Comparison of ENCODE assay signal across 15 cellular contexts in the genomic region with DNA sequence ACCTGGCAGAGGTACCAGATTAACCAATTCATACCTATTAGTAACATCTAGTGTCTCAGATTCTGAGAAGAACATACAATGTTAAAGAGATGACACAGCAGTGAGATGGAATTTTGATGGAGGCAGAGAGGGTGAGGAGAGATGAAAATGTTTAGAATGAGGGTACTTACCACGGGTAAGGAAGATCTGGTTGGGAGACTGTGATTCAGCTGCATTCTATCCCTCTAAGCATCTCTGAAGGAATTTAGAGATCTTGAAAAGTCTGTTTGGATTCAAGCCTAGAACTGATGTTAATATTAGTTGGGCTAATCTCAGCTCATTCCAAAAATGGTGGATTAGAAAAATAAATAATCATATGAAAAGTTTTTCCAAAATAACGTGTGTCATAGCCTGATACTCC.
"Had no signal": no experiment of that assay in that cellular context is flagged by ENCODE, and none has a peak within 500 bp of the region (broad histone marks: within the 10 kb centered on the region; RNA-seq: fewer than 3 reads in every experiment).

No MANE protein-coding gene starts in this region.

- H3K36me3 Mint-ChIP-seq: activated CD4-positive, alpha-beta memory T cell treated with anti-CD3 and anti-CD28 coated beads for 36 hours; activated naive CD8-positive, alpha-beta T cell had no signal

- DNase-seq: activated CD4-positive, alpha-beta memory T cell treated with anti-CD3 and anti-CD28 coated beads for 36 hours; activated CD4-positive, alpha-beta T cell treated with anti-CD3 and anti-CD28 coated beads for 1 hour; activated gamma-delta T cell; activated T-cell treated with anti-CD3 and anti-CD28 coated beads, Interleukin-2, amount 50 U/mL, for 4 hours; anterior cingulate cortex; hypothalamus; left colon; midbrain; stimulated activated CD4-positive, alpha-beta T cell treated with anti-CD3 and anti-CD28 coated beads, Interleukin-4, amount 100 ng/mL, for 4 hours; stimulated activated naive CD8-positive, alpha-beta T cell treated with anti-CD3 and anti-CD28 coated beads, Interleukin-15, amount 100 ng/mL, for 72 hours; testis had no signal

- H3K9me3 Mint-ChIP-seq: activated CD4-positive, alpha-beta memory T cell treated with anti-CD3 and anti-CD28 coated beads for 36 hours; activated T-cell treated with anti-CD3 and anti-CD28 coated beads, Interleukin-2, amount 50 U/mL, for 4 hours; stimulated activated naive CD8-positive, alpha-beta T cell treated with anti-CD3 and anti-CD28 coated beads, Interleukin-15, amount 100 ng/mL, for 72 hours had no signal

- FAIRE-seq: colon had no signal

- H3K4me1 ChIP-seq: testis had no signal

- ATAC-seq: activated T-cell treated with anti-CD3 and anti-CD28 coated beads, Interleukin-2, amount 50 U/mL, for 4 hours; left colon; stimulated activated naive CD8-positive, alpha-beta T cell treated with anti-CD3 and anti-CD28 coated beads, Interleukin-15, amount 100 ng/mL, for 72 hours had no signal

- H3K27ac ChIP-seq: skin epidermis, testis had no signal

- H3K4me1 Mint-ChIP-seq: stimulated activated naive CD8-positive, alpha-beta T cell treated with anti-CD3 and anti-CD28 coated beads, Interleukin-15, amount 100 ng/mL, for 72 hours had no signal

- H3K4me3 ChIP-seq: lung, skin epidermis, testis had no signal

- H3K9me3 ChIP-seq: testis had no signal

- H3K27ac Mint-ChIP-seq: activated CD4-positive, alpha-beta memory T cell treated with anti-CD3 and anti-CD28 coated beads for 36 hours; activated naive CD8-positive, alpha-beta T cell; stimulated activated naive CD8-positive, alpha-beta T cell treated with anti-CD3 and anti-CD28 coated beads, Interleukin-15, amount 100 ng/mL, for 72 hours had no signal

- H3K4me3 Mint-ChIP-seq: activated CD4-positive, alpha-beta memory T cell treated with anti-CD3 and anti-CD28 coated beads for 36 hours; activated naive CD8-positive, alpha-beta T cell; activated T-cell treated with anti-CD3 and anti-CD28 coated beads, Interleukin-2, amount 50 U/mL, for 4 hours; stimulated activated naive CD8-positive, alpha-beta T cell treated with anti-CD3 and anti-CD28 coated beads, Interleukin-15, amount 100 ng/mL, for 72 hours had no signal

- H3K27me3 ChIP-seq: testis had no signal
